In the genomic region with DNA sequence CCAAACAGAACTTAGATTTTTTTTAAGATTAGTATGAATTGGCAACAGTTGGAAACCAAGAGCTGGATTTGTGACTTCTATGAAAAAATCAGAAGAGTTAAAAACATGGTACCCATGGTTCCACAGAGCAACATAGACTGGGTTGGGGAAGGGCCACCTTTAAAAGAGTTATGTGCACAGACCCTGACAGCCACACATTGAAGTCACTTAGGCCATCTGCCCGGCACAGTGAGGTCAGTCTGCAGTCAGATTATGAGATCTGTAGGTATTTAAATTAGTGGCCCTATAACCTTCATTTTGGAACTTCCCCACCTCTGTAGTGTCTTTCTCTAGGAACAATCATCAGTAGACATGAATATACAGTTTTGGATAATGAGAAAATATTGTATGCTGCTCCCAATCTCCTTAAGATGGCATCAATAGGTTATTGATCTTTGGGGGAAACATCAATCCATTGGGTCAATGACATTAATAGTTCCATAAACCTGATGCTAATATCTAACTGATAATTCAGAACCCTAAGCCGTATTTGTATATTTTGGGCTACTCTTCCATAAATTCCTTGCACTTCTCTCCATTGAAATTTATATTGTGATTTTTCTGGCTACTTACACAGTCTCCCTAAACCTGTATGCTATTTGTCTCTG, we compare ENCODE assay signal across 33 cellular contexts. TPM values are rescaled to one million over a fixed set of nuclear protein-coding genes. Genes with fewer than 3 reads are reported as not detected.
"Had no signal": no experiment of that assay in that cellular context is flagged by ENCODE, and none has a peak within 500 bp of the region (broad histone marks: within the 10 kb centered on the region; RNA-seq: fewer than 3 reads in every experiment).

No MANE protein-coding gene starts in this region.

- H3K9ac ChIP-seq: parathyroid adenoma had no signal

- H3K79me2 ChIP-seq: parathyroid adenoma had no signal

- H3K27me3 Mint-ChIP-seq: activated CD4-positive, alpha-beta memory T cell treated with anti-CD3 and anti-CD28 coated beads for 36 hours; type B pancreatic cell had no signal

- H3K9me3 ChIP-seq: ascending aorta, esophagus squamous epithelium, heart right ventricle, left lung, right lobe of liver, thoracic aorta, uterus had no signal

- H3K4me3 ChIP-seq: ascending aorta, esophagus squamous epithelium, left lung, right lobe of liver, skin epidermis, thoracic aorta, uterus had no signal

- H3K27me3 ChIP-seq: ascending aorta, esophagus squamous epithelium, heart right ventricle, left lung, right lobe of liver, uterus had no signal

- H3K4me1 Mint-ChIP-seq: stimulated activated effector memory CD8-positive, alpha-beta T cell treated with anti-CD3 and anti-CD28 coated beads, Interleukin-12 subunit alpha, Interleukin-12 subunit beta, amount 100 ng/mL, for 72 hours had no signal

- H2AFZ ChIP-seq: parathyroid adenoma had no signal

- H3K27ac Mint-ChIP-seq: activated CD4-positive, alpha-beta memory T cell treated with anti-CD3 and anti-CD28 coated beads for 36 hours; activated CD4-positive, alpha-beta T cell treated with anti-CD3 and anti-CD28 coated beads, Interleukin-2, amount 10 ng/mL, durations not matched to agents 24 days and 14 days; activated naive CD4-positive, alpha-beta T cell treated with anti-CD3 and anti-CD28 coated beads for 36 hours; activated naive CD8-positive, alpha-beta T cell treated with anti-CD3 and anti-CD28 coated beads for 36 hours; activated T-helper 1 cell treated with anti-CD3 and anti-CD28 coated beads, Interleukin-12 subunit alpha, Interleukin-12 subunit beta, Interleukin-2, Interleukin-4 antibody, amounts not matched to agents 30 ng/mL and 10 ng/mL and 1 ng/mL, durations not matched to agents 14 hours and 24 hours and 36 hours; mesothelial cell of epicardium; naive thymus-derived CD4-positive, alpha-beta T cell; stimulated activated effector memory CD8-positive, alpha-beta T cell treated with anti-CD3 and anti-CD28 coated beads, Interleukin-12 subunit alpha, Interleukin-12 subunit beta, amount 100 ng/mL, for 72 hours; T-helper 1 cell treated with Interleukin-12 subunit alpha and Interleukin-12 subunit beta and Interleukin-4 antibody, amounts not matched to agents 30 μg/mL and 1 μg/mL, for 36 hours; type B pancreatic cell had no signal

- H3K36me3 ChIP-seq: ascending aorta, esophagus squamous epithelium, left lung, right lobe of liver, thoracic aorta, uterus, WERI-Rb-1 had no signal

- DNase-seq: activated CD4-positive, alpha-beta memory T cell treated with anti-CD3 and anti-CD28 coated beads for 36 hours; activated CD4-positive, alpha-beta T cell treated with anti-CD3 and anti-CD28 coated beads, Interleukin-2, amount 10 ng/mL, durations not matched to agents 24 days and 14 days; activated CD4-positive, CD25-positive, alpha-beta regulatory T cell treated with anti-CD3 and anti-CD28 coated beads, Interleukin-2, amount 50 U/mL, for 72 hours; activated CD8-positive, alpha-beta memory T cell treated with anti-CD3 and anti-CD28 coated beads, Interleukin-2, amount 50 U/mL, for 4 hours; activated effector memory CD4-positive, alpha-beta T cell treated with anti-CD3 and anti-CD28 coated beads, Interleukin-2, amount 50 U/mL, for 16 hours; activated naive CD4-positive, alpha-beta T cell treated with anti-CD3 and anti-CD28 coated beads for 36 hours; activated naive CD8-positive, alpha-beta T cell treated with anti-CD3 and anti-CD28 coated beads for 36 hours; activated T-cell treated with anti-CD3 and anti-CD28 coated beads, Interleukin-2, amount 50 U/mL, for 1 hour; caudate nucleus; esophagus squamous epithelium; foreskin melanocyte; heart right ventricle; left lung; naive thymus-derived CD4-positive, alpha-beta T cell; nucleus accumbens; right lobe of liver; stimulated activated CD4-positive, alpha-beta T cell treated with anti-CD3 and anti-CD28 coated beads, Interleukin-4, amount 100 ng/mL, for 24 hours; SW 1271; T1000; uterus; WERI-Rb-1 had no signal

- H3K4me1 ChIP-seq: parathyroid adenoma, right lobe of liver, uterus had no signal

- H3K27ac ChIP-seq: ascending aorta, epithelial cell of prostate, esophagus squamous epithelium, left lung, parathyroid adenoma, right lobe of liver, skin epidermis, thoracic aorta, uterus, WERI-Rb-1 had no signal

- H3K36me3 Mint-ChIP-seq: activated CD4-positive, alpha-beta memory T cell treated with anti-CD3 and anti-CD28 coated beads for 36 hours; activated naive CD8-positive, alpha-beta T cell treated with anti-CD3 and anti-CD28 coated beads for 36 hours; stimulated activated effector memory CD8-positive, alpha-beta T cell treated with anti-CD3 and anti-CD28 coated beads, Interleukin-12 subunit alpha, Interleukin-12 subunit beta, amount 100 ng/mL, for 72 hours; type B pancreatic cell had no signal

- H3K4me3 Mint-ChIP-seq: activated CD4-positive, alpha-beta memory T cell treated with anti-CD3 and anti-CD28 coated beads for 36 hours; activated CD4-positive, alpha-beta T cell treated with anti-CD3 and anti-CD28 coated beads, Interleukin-2, amount 10 ng/mL, durations not matched to agents 24 days and 14 days; activated naive CD4-positive, alpha-beta T cell treated with anti-CD3 and anti-CD28 coated beads for 36 hours; activated naive CD8-positive, alpha-beta T cell treated with anti-CD3 and anti-CD28 coated beads for 36 hours; activated T-helper 1 cell treated with anti-CD3 and anti-CD28 coated beads, Interleukin-12 subunit alpha, Interleukin-12 subunit beta, Interleukin-2, Interleukin-4 antibody, amounts not matched to agents 30 ng/mL and 10 ng/mL and 1 ng/mL, durations not matched to agents 14 hours and 24 hours and 36 hours; mesothelial cell of epicardium; naive thymus-derived CD4-positive, alpha-beta T cell; neural crest cell; stimulated activated effector memory CD8-positive, alpha-beta T cell treated with anti-CD3 and anti-CD28 coated beads, Interleukin-12 subunit alpha, Interleukin-12 subunit beta, amount 100 ng/mL, for 72 hours; T-helper 1 cell treated with Interleukin-12 subunit alpha and Interleukin-12 subunit beta and Interleukin-4 antibody, amounts not matched to agents 30 μg/mL and 1 μg/mL, for 36 hours; type B pancreatic cell had no signal

- H3K9me3 Mint-ChIP-seq: activated CD4-positive, alpha-beta T cell treated with anti-CD3 and anti-CD28 coated beads, Interleukin-2, amount 10 ng/mL, durations not matched to agents 24 days and 14 days; activated naive CD4-positive, alpha-beta T cell treated with anti-CD3 and anti-CD28 coated beads for 36 hours; activated naive CD8-positive, alpha-beta T cell treated with anti-CD3 and anti-CD28 coated beads for 36 hours; activated T-helper 1 cell treated with anti-CD3 and anti-CD28 coated beads, Interleukin-12 subunit alpha, Interleukin-12 subunit beta, Interleukin-2, Interleukin-4 antibody, amounts not matched to agents 30 ng/mL and 10 ng/mL and 1 ng/mL, durations not matched to agents 14 hours and 24 hours and 36 hours; stimulated activated effector memory CD8-positive, alpha-beta T cell treated with anti-CD3 and anti-CD28 coated beads, Interleukin-12 subunit alpha, Interleukin-12 subunit beta, amount 100 ng/mL, for 72 hours; T-helper 1 cell treated with Interleukin-12 subunit alpha and Interleukin-12 subunit beta and Interleukin-4 antibody, amounts not matched to agents 30 μg/mL and 1 μg/mL, for 36 hours; type B pancreatic cell had no signal

- ATAC-seq: left lung; naive thymus-derived CD4-positive, alpha-beta T cell; right lobe of liver; stimulated activated effector memory CD8-positive, alpha-beta T cell treated with anti-CD3 and anti-CD28 coated beads, Interleukin-12 subunit alpha, Interleukin-12 subunit beta, amount 100 ng/mL, for 72 hours had no signal

RNA-seq across cellular contexts. Expression of a gene that starts 7.0 kb away (rescaled TPM):
- total RNA-seq: activated CD4-positive, alpha-beta memory T cell treated with anti-CD3 and anti-CD28 coated beads for 36 hours; activated CD4-positive, alpha-beta T cell treated with anti-CD3 and anti-CD28 coated beads, Interleukin-2, amount 10 ng/mL, durations not matched to agents 24 days and 14 days; activated CD8-positive, alpha-beta memory T cell treated with anti-CD3 and anti-CD28 coated beads for 36 hours; activated naive CD4-positive, alpha-beta T cell treated with anti-CD3 and anti-CD28 coated beads for 36 hours; activated naive CD8-positive, alpha-beta T cell treated with anti-CD3 and anti-CD28 coated beads for 36 hours; activated T-helper 1 cell treated with anti-CD3 and anti-CD28 coated beads, Interleukin-12 subunit alpha, Interleukin-12 subunit beta, Interleukin-2, Interleukin-4 antibody, amounts not matched to agents 30 ng/mL and 10 ng/mL and 1 ng/mL, durations not matched to agents 14 hours and 24 hours and 36 hours; esophagus squamous epithelium; naive thymus-derived CD4-positive, alpha-beta T cell; neural crest cell had no signal

RNA-seq across cellular contexts. Expression of a gene that starts 56.1 kb away (rescaled TPM):
- total RNA-seq: activated CD4-positive, alpha-beta memory T cell treated with anti-CD3 and anti-CD28 coated beads for 36 hours; activated CD4-positive, alpha-beta T cell treated with anti-CD3 and anti-CD28 coated beads, Interleukin-2, amount 10 ng/mL, durations not matched to agents 24 days and 14 days; activated CD8-positive, alpha-beta memory T cell treated with anti-CD3 and anti-CD28 coated beads for 36 hours; activated naive CD8-positive, alpha-beta T cell treated with anti-CD3 and anti-CD28 coated beads for 36 hours; activated T-helper 1 cell treated with anti-CD3 and anti-CD28 coated beads, Interleukin-12 subunit alpha, Interleukin-12 subunit beta, Interleukin-2, Interleukin-4 antibody, amounts not matched to agents 30 ng/mL and 10 ng/mL and 1 ng/mL, durations not matched to agents 14 hours and 24 hours and 36 hours had no signal
